ENCODE assay signal across 8 cellular contexts in the genomic region with DNA sequence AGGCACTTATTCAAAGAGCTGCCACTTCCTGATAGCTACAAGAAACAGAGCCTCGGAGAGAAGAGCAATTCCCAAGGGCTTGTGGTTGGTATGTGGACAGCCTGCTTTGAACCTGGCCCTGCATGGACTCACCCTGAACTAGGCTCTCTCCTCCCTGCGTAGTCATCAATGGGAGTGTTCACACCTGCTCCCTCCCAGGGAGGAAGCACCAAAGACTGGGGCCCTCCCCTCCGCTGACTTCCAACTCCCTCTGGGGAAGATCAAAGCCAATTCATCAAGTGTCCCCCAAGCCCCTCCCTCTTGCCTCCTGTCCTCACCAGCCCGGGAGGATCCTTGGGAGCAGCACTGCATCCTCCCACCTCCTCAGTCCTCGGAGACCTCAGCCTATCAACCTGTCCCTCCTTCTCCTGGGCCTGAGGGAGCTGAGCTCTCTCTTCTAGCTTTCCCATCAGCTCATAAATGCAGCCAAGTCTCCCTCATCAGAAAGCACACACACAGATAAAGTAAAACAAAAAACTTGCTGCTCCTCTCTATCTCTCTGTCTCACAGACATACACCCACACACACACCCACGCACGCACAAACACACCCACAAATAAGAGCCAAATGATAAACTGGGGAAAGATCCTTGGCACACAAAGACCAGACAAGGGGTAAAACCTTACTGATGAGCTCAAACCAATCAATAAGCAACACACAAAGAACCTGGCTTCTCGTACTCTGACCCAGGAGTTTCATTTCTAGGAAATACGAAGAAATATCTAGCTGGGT. TPM values are rescaled to one million over a fixed set of nuclear protein-coding genes. Genes with fewer than 3 reads are reported as not detected.
DNase-seq lines count a peak whose midpoint lies in the region; ATAC-seq and TF ChIP-seq lines count a peak whose summit lies in the region.

No MANE protein-coding gene starts in this region.

- no peaks in the 10 kb centered on the region for H3K27me3 Mint-ChIP-seq in chondrocyte (ENCODE audit: low read depth)
- peaks cover 81% of the 10 kb centered on the region for H3K27me3 Mint-ChIP-seq in activated naive CD4-positive, alpha-beta T cell treated with anti-CD3 and anti-CD28 coated beads, Interleukin-2, amount 10 ng/mL, durations not matched to agents 7 days and 5 days

- no peaks in the 10 kb centered on the region for H3K79me1 ChIP-seq in trophoblast cell (ENCODE audit: low read length)

- H3K27me3 ChIP-seq in trophoblast cell (ENCODE audit: insufficient read depth, low read length): peaks cover 25% of the 10 kb centered on the region

- DNase-seq in HT-29 (ENCODE audit: low spot score) (peak; percentile 24), chondrocyte (ENCODE audit: low spot score) (no peak), trophoblast cell (peak; percentile 76 to 81), activated T-cell treated with anti-CD3 and anti-CD28 coated beads for 4 hours (no peak)
- DNase-seq in activated naive CD4-positive, alpha-beta T cell treated with anti-CD3 and anti-CD28 coated beads, Interleukin-2, amount 10 ng/mL, durations not matched to agents 7 days and 5 days: no peak

- no peak overlapping the region for H3K27ac ChIP-seq in trophoblast cell (ENCODE audit: low read depth, low read length)

- H3K9me3 Mint-ChIP-seq in chondrocyte (ENCODE audit: low read depth): no peaks in the 10 kb centered on the region
- no peaks in the 10 kb centered on the region for H3K9me3 Mint-ChIP-seq in activated naive CD4-positive, alpha-beta T cell treated with anti-CD3 and anti-CD28 coated beads, Interleukin-2, amount 10 ng/mL, durations not matched to agents 7 days and 5 days

- H3K4me3 Mint-ChIP-seq in chondrocyte (ENCODE audit: unreplicated experiment): no peak overlapping the region
- H3K4me3 Mint-ChIP-seq in activated naive CD4-positive, alpha-beta T cell treated with anti-CD3 and anti-CD28 coated beads, Interleukin-2, amount 10 ng/mL, durations not matched to agents 7 days and 5 days: no peak overlapping the region

- peaks cover 46% of the 10 kb centered on the region for H3K4me1 Mint-ChIP-seq in chondrocyte (ENCODE audit: low read depth)
- H3K4me1 Mint-ChIP-seq in activated naive CD4-positive, alpha-beta T cell treated with anti-CD3 and anti-CD28 coated beads, Interleukin-2, amount 10 ng/mL, durations not matched to agents 7 days and 5 days: peaks cover 17% of the 10 kb centered on the region

- H2AFZ ChIP-seq in trophoblast cell (ENCODE audit: insufficient read depth, low read length, poor library complexity): no peak overlapping the region

- H3K23ac ChIP-seq in trophoblast cell (ENCODE audit: low read length): no peak overlapping the region

- H3K79me2 ChIP-seq in trophoblast cell (ENCODE audit: control insufficient read depth, insufficient read depth, low read length, poor library complexity): no peaks in the 10 kb centered on the region

- no peak overlapping the region for H3K18ac ChIP-seq in trophoblast cell (ENCODE audit: low read length)

- peak overlapping the region; percentile 1 for H3K27ac Mint-ChIP-seq in chondrocyte (ENCODE audit: unreplicated experiment)
- no peak overlapping the region for H3K27ac Mint-ChIP-seq in activated naive CD4-positive, alpha-beta T cell treated with anti-CD3 and anti-CD28 coated beads, Interleukin-2, amount 10 ng/mL, durations not matched to agents 7 days and 5 days

- 100% methylated on average over 2 of the region's 9 CpGs for WGBS in trophoblast cell (ENCODE audit: extremely low coverage, insufficient coverage, insufficient read length)

- H2BK120ac ChIP-seq in trophoblast cell (ENCODE audit: insufficient read depth, low read length, poor library complexity): no peak overlapping the region

- H2AK5ac ChIP-seq in trophoblast cell (ENCODE audit: low read length): no peak overlapping the region

- H3K14ac ChIP-seq in trophoblast cell (ENCODE audit: low read length): no peak overlapping the region

- CTCF ChIA-PET in activated naive CD4-positive, alpha-beta T cell treated with anti-CD3 and anti-CD28 coated beads, Interleukin-2, amount 10 ng/mL, durations not matched to agents 7 days and 5 days (lab: Charles Lee): no interaction called here

- H3K4ac ChIP-seq in trophoblast cell (ENCODE audit: low read depth, low read length): no peak overlapping the region

- no peaks in the 10 kb centered on the region for H3K36me3 ChIP-seq in trophoblast cell (ENCODE audit: control insufficient read depth in 1 of 2, insufficient read depth in 2 of 2, low read length in 2 of 2)

- ATAC-seq in GM18870 (IDR thresholded peaks at IDR 0.05; ENCODE audit: unreplicated experiment) (peak; percentile 19), GM19467 (IDR thresholded peaks at IDR 0.05; ENCODE audit: unreplicated experiment) (no peak), GM21526 (IDR thresholded peaks at IDR 0.05; ENCODE audit: low FRiP score, unreplicated experiment) (no peak)

- H4K12ac ChIP-seq in trophoblast cell (ENCODE audit: low read depth, low read length): no peak overlapping the region

- H3K36me3 Mint-ChIP-seq in chondrocyte (ENCODE audit: low read depth): peaks cover 7% of the 10 kb centered on the region
- H3K36me3 Mint-ChIP-seq in activated naive CD4-positive, alpha-beta T cell treated with anti-CD3 and anti-CD28 coated beads, Interleukin-2, amount 10 ng/mL, durations not matched to agents 7 days and 5 days: peaks cover 3% of the 10 kb centered on the region

- no peak overlapping the region for H3K4me3 ChIP-seq in trophoblast cell (ENCODE audit: low read depth, low read length)

- H4K91ac ChIP-seq in trophoblast cell (ENCODE audit: low read depth, low read length): no peak overlapping the region

- H2BK5ac ChIP-seq in trophoblast cell (ENCODE audit: low read depth, low read length, poor library complexity): no peak overlapping the region

- no peak overlapping the region for H3K4me2 ChIP-seq in trophoblast cell (ENCODE audit: low read length)

- TF ChIP-seq CTCF in chondrocyte (IDR thresholded peaks at IDR 0.05): no peak

- H4K8ac ChIP-seq in trophoblast cell (ENCODE audit: low read depth, low read length): no peak overlapping the region

- H3K4me1 ChIP-seq in trophoblast cell (ENCODE audit: control insufficient read depth in 1 of 2, insufficient read depth in 2 of 2, low read length in 2 of 2): peaks cover 6 to 16% of the 10 kb centered on the region in 2 experiments

- no peak overlapping the region for H2BK12ac ChIP-seq in trophoblast cell (ENCODE audit: low read length)

- H3K9me3 ChIP-seq in trophoblast cell (ENCODE audit: insufficient read depth, low read depth, low read length): peaks cover 2% of the 10 kb centered on the region

- H3K9ac ChIP-seq in trophoblast cell (ENCODE audit: low read length): no peak overlapping the region

RNA-seq across cellular contexts. Expression of gene A4GALT, which starts 3.3 kb away (rescaled TPM):
- 36.6 and 49.2 TPM in 2 replicates for total RNA-seq in HT-29 (2014; rRNA removed; shearing (Covaris generic))
- total RNA-seq in chondrocyte: 5.2 to 23.8 TPM (median 22.0 TPM) in 3 replicates
- polyA plus RNA-seq in trophoblast cell (2013): 7.6 and 8.4 TPM in 2 replicates

Comparison
In these comparisons a context has a peak if more than half of its experiments do, and no peak if none do; other contexts are left out.
1. DNase-seq: peak in HT-29 (single experiment) and trophoblast cell (2 of 2); none in chondrocyte (single experiment), activated T-cell treated with anti-CD3 and anti-CD28 coated beads for 4 hours (single experiment) and activated naive CD4-positive, alpha-beta T cell treated with anti-CD3 and anti-CD28 coated beads, Interleukin-2, amount 10 ng/mL, durations not matched to agents 7 days and 5 days (single experiment).